18 cellular contexts compared by ENCODE assay signal in genomic region chr12:115103884-115104883, GRCh38.
DNase-seq lines count a peak whose midpoint lies in the region; ATAC-seq and TF ChIP-seq lines count a peak whose summit lies in the region.
"Had no signal": no experiment of that assay in that cellular context is flagged by ENCODE, and none has a peak within 500 bp of the region (broad histone marks: within the 10 kb centered on the region; RNA-seq: fewer than 3 reads in every experiment).

No MANE protein-coding gene starts in this region.

- no peak overlapping the region for H3K23ac ChIP-seq in trophoblast cell (ENCODE audit: low read length)

- H3K4me2 ChIP-seq in trophoblast cell (ENCODE audit: low read length) (no peak overlapping the region), mammary epithelial cell (ENCODE audit: insufficient read depth, low read depth, low read length) (no peak overlapping the region)

- no peak for DNase-seq in HFFc6
- DNase-seq in adrenal gland: peak in 6 of 7 donors; percentile 47 to 76 (median 69)
- DNase-seq in hepatic stellate cell (ENCODE audit: low spot score): peak; percentile 11
- peak in 1 of 2 donors; percentile 4 for DNase-seq in trophoblast cell
- no peak for DNase-seq in SJCRH30
- DNase-seq in mammary epithelial cell: no peak
- DNase-seq: activated CD4-positive, alpha-beta T cell treated with anti-CD3 and anti-CD28 coated beads, Interleukin-2, amount 50 U/mL, for 4 hours; activated T-cell treated with anti-CD3 and anti-CD28 coated beads, Interleukin-2, amount 50 U/mL, for 72 hours; dorsolateral prefrontal cortex; immature natural killer cell; NCI-H1694 treated with DMSO at 0.1 percent for 48 hours; NCI-H526; stimulated activated CD4-positive, alpha-beta T cell treated with anti-CD3 and anti-CD28 coated beads, Interleukin-4, amount 100 ng/mL, for 1 hour; T-helper 17 cell had no signal

- H3K27ac Mint-ChIP-seq in HFFc6: peak overlapping the region; percentile 10; the same call in 1 of the 2 replicates
- H3K27ac Mint-ChIP-seq: activated T-cell treated with anti-CD3 and anti-CD28 coated beads, Interleukin-2, amount 50 U/mL, for 72 hours; B cell; immature natural killer cell; T-helper 17 cell; type B pancreatic cell had no signal

- peaks cover 2% of the 10 kb centered on the region for H3K79me2 ChIP-seq in trophoblast cell (ENCODE audit: control insufficient read depth, insufficient read depth, low read length, poor library complexity)
- H3K79me2 ChIP-seq in mammary epithelial cell (ENCODE audit: insufficient read depth, low read length): no peaks in the 10 kb centered on the region

- H2AK5ac ChIP-seq in trophoblast cell (ENCODE audit: low read length): no peak overlapping the region

- H3K9me3 ChIP-seq in adrenal gland (replicated peaks in 1 of 3): no peaks in the 10 kb centered on the region
- H3K9me3 ChIP-seq in trophoblast cell (ENCODE audit: insufficient read depth, low read depth, low read length): no peaks in the 10 kb centered on the region
- H3K9me3 ChIP-seq in SJCRH30 (replicated peaks): no peaks in the 10 kb centered on the region
- H3K9me3 ChIP-seq in mammary epithelial cell (replicated peaks; ENCODE audit: insufficient read depth, low read length): no peaks in the 10 kb centered on the region

- peaks cover 8% of the 10 kb centered on the region; the same call in 1 of the 2 replicates for H3K4me1 Mint-ChIP-seq in HFFc6 (ENCODE audit: low read depth)
- H3K4me1 Mint-ChIP-seq: B cell, immature natural killer cell, T-helper 17 cell had no signal

- no peaks in the 10 kb centered on the region for H3K9me3 Mint-ChIP-seq in HFFc6

- whole genome bisulfite sequencing in adrenal gland, 4 donors: 44 to 57% (median 50%) methylated on average over 10 of the region's 10 CpGs
- no CpG with 5 or more reads among the region's 10 CpGs for WGBS in trophoblast cell (ENCODE audit: extremely low coverage, insufficient coverage, insufficient read length)
- WGBS in mammary epithelial cell (ENCODE audit: low coverage, missing lambda C conversion rate): 84% methylated on average over 10 of the region's 10 CpGs

- H2BK120ac ChIP-seq in trophoblast cell (ENCODE audit: insufficient read depth, low read length, poor library complexity): no peak overlapping the region

- H3K79me1 ChIP-seq in trophoblast cell (ENCODE audit: low read length): peaks cover 9% of the 10 kb centered on the region

- H2BK5ac ChIP-seq in trophoblast cell (ENCODE audit: low read depth, low read length, poor library complexity): no peak overlapping the region

- no peak overlapping the region for H4K12ac ChIP-seq in trophoblast cell (ENCODE audit: low read depth, low read length)

- H4K20me1 ChIP-seq in mammary epithelial cell (ENCODE audit: insufficient read depth, low read length): no peaks in the 10 kb centered on the region

- in situ Hi-C loops in mammary epithelial cell (cut with MboI; ENCODE audit: low sequenced_read_pairs in 2 of 2): no loop called here

- H4K91ac ChIP-seq in trophoblast cell (ENCODE audit: low read depth, low read length): peak overlapping the region; percentile 8

- no peak overlapping the region for H3K4me3 Mint-ChIP-seq in HFFc6
- H3K4me3 Mint-ChIP-seq: activated T-cell treated with anti-CD3 and anti-CD28 coated beads, Interleukin-2, amount 50 U/mL, for 72 hours; B cell; immature natural killer cell; T-helper 17 cell; type B pancreatic cell had no signal

- no TSS peak for BruUV-seq in mammary epithelial cell (replicated peaks; lab: Mats Ljungman, UMichigan)

- H3K4me3 ChIP-seq in adrenal gland (no peak overlapping the region), trophoblast cell (ENCODE audit: low read depth, low read length) (no peak overlapping the region), SJCRH30 (no peak overlapping the region), mammary epithelial cell (replicated peaks in 1 of 3; ENCODE audit: insufficient read depth in 1 of 3, low read depth in 2 of 3, low read length in 3 of 3) (no peak overlapping the region)
- H3K4me3 ChIP-seq: dorsolateral prefrontal cortex had no signal

- H3K4ac ChIP-seq in trophoblast cell (ENCODE audit: low read depth, low read length): no peak overlapping the region

- peak overlapping the region; percentile 5 for H2BK12ac ChIP-seq in trophoblast cell (ENCODE audit: low read length)

- no peak overlapping the region for H3K14ac ChIP-seq in trophoblast cell (ENCODE audit: low read length)

- intact Hi-C loops in adrenal gland (cut with DNase I) (no loop called here), mammary epithelial cell (cut with micrococcal nuclease) (no loop called here)

- peak overlapping the region; percentile 46 for H4K8ac ChIP-seq in trophoblast cell (ENCODE audit: low read depth, low read length)

- no peak for TF ChIP-seq POLR2A in adrenal gland (IDR thresholded peaks at IDR 0.05)

- peaks cover 6 to 9% of the 10 kb centered on the region in 2 donors for H3K4me1 ChIP-seq in adrenal gland (replicated peaks in 1 of 2)
- H3K4me1 ChIP-seq in trophoblast cell (ENCODE audit: control insufficient read depth in 1 of 2, insufficient read depth in 2 of 2, low read length in 2 of 2): peaks cover 10 to 12% of the 10 kb centered on the region in 2 experiments
- H3K4me1 ChIP-seq in SJCRH30: no peaks in the 10 kb centered on the region
- no peaks in the 10 kb centered on the region for H3K4me1 ChIP-seq in mammary epithelial cell (ENCODE audit: insufficient read depth, low read length)

- dilution Hi-C loops in mammary epithelial cell (cut with HindIII; ENCODE audit: low sequenced_read_pairs): no loop called here

- H3K9ac ChIP-seq in trophoblast cell (ENCODE audit: low read length) (no peak overlapping the region), mammary epithelial cell (ENCODE audit: insufficient read depth, low read length) (no peak overlapping the region)

- H3K27me3 Mint-ChIP-seq in HFFc6 (ENCODE audit: insufficient read depth): no peaks in the 10 kb centered on the region; the same call in 1 of the 2 replicates
- H3K27me3 Mint-ChIP-seq: B cell, T-helper 17 cell had no signal

- TF ChIP-seq CTCF in HFFc6 (IDR thresholded peaks at IDR 0.05) (no peak), adrenal gland (IDR thresholded peaks at IDR 0.05) (no peak), mammary epithelial cell (conservative IDR thresholded peaks at IDR 0.05 in 1 of 2, IDR thresholded peaks at IDR 0.05 in 1 of 2; ENCODE audit: extremely low read depth in 1 of 2, insufficient read depth in 1 of 2, low read depth in 1 of 2, low read length in 2 of 2) (no peak)

- H3K27me3 ChIP-seq in adrenal gland (no peaks in the 10 kb centered on the region), trophoblast cell (ENCODE audit: insufficient read depth, low read length) (no peaks in the 10 kb centered on the region), SJCRH30 (no peaks in the 10 kb centered on the region), mammary epithelial cell (ENCODE audit: insufficient read depth, low read length) (no peaks in the 10 kb centered on the region)
- H3K27me3 ChIP-seq: dorsolateral prefrontal cortex had no signal

- peak overlapping the region in 2 of 5 donors; percentile 31 to 81 for H3K27ac ChIP-seq in adrenal gland
- H3K27ac ChIP-seq in trophoblast cell (ENCODE audit: low read depth, low read length): no peak overlapping the region
- H3K27ac ChIP-seq in SJCRH30: no peak overlapping the region
- no peak overlapping the region for H3K27ac ChIP-seq in mammary epithelial cell (ENCODE audit: insufficient read depth, low read depth, low read length)
- H3K27ac ChIP-seq: dorsolateral prefrontal cortex had no signal

- CTCF ChIA-PET in mammary epithelial cell (lab: Charles Lee; ENCODE audit: low non-redundant PET): no interaction called here

- no peak overlapping the region for H3K18ac ChIP-seq in trophoblast cell (ENCODE audit: low read length)

- no peak overlapping the region for H2AFZ ChIP-seq in trophoblast cell (ENCODE audit: insufficient read depth, low read length, poor library complexity)
- H2AFZ ChIP-seq in mammary epithelial cell (ENCODE audit: low read depth, low read length): no peak overlapping the region

- H3K36me3 ChIP-seq in adrenal gland (replicated peaks in 1 of 2) (no peaks in the 10 kb centered on the region), trophoblast cell (ENCODE audit: control insufficient read depth in 1 of 2, insufficient read depth in 2 of 2, low read length in 2 of 2) (no peaks in the 10 kb centered on the region), SJCRH30 (no peaks in the 10 kb centered on the region), mammary epithelial cell (ENCODE audit: insufficient read depth, low read length) (no peaks in the 10 kb centered on the region)

- H3K36me3 Mint-ChIP-seq in HFFc6 (ENCODE audit: low read depth): no peaks in the 10 kb centered on the region
- H3K36me3 Mint-ChIP-seq: immature natural killer cell, type B pancreatic cell had no signal

- no peak for ATAC-seq in GM19395 (IDR thresholded peaks at IDR 0.05; ENCODE audit: unreplicated experiment)
- ATAC-seq in GM21447 (IDR thresholded peaks at IDR 0.05; ENCODE audit: unreplicated experiment): no peak
- ATAC-seq: activated T-cell treated with anti-CD3 and anti-CD28 coated beads, Interleukin-2, amount 50 U/mL, for 72 hours; T-helper 17 cell had no signal

Comparison
In these comparisons a context has a peak if more than half of its experiments do, and no peak if none do; other contexts are left out.
1. DNase-seq: peak in adrenal gland (6 of 7) and hepatic stellate cell (single experiment); none in HFFc6 (single experiment), SJCRH30 (0 of 2) and mammary epithelial cell (single experiment).